ENCODE assay signal across 7 cellular contexts in the genomic region with DNA sequence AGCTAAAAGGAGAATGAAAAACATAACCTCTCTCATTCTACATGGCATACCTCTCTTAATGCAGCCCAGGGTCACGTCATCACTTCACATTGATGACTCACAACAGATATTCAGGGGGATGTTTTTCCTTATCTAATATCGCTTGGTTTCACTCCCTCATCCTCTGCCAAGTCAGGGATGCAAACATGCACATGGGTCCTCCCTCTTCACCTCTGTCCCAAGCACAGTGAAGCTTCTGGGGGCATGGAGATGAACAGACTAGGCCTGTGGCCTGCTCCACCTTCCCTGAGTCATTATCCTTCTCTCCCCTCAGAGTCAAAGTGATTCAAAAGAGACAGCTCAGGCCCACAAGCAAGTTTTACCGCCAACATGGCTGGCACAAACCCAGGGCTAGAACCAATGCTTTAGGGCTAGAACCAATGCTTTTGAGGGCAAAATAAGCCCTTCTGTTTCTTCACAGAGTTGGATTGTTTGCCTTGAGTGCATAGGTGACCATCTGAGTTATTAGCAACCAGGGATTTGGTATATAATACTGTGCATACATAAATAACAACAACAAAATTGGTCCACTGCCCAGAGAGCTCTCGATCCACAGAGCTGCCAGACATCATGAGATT. TPM values are rescaled to one million over a fixed set of nuclear protein-coding genes. Genes with fewer than 3 reads are reported as not detected.
A peak's percentile ranks its signal among the peaks of the same experiment; 100 is the strongest.
DNase-seq lines count a peak whose midpoint lies in the region; ATAC-seq and FAIRE-seq lines count a peak whose summit lies in the region.

No MANE protein-coding gene starts in this region.

- H3K27ac ChIP-seq in stomach smooth muscle (ENCODE audit: low read length) = peak overlapping the region; percentile 94

- H3K4me1 Mint-ChIP-seq in activated T-helper 2 cell treated with anti-CD3 and anti-CD28 coated beads, Interferon-gamma antibody, Interleukin-2, Interleukin-4, amounts not matched to agents 10 μg/mL and 5 μg/mL and 100 μg/mL, durations not matched to agents 14 hours and 24 hours and 36 hours (ENCODE audit: low read depth) = peaks cover 42% of the 10 kb centered on the region
- H3K4me1 Mint-ChIP-seq in immature natural killer cell = peaks cover 48 to 49% of the 10 kb centered on the region in 2 donors

- H3K27ac Mint-ChIP-seq in activated T-helper 2 cell treated with anti-CD3 and anti-CD28 coated beads, Interferon-gamma antibody, Interleukin-2, Interleukin-4, amounts not matched to agents 10 μg/mL and 5 μg/mL and 100 μg/mL, durations not matched to agents 14 hours and 24 hours and 36 hours = peak overlapping the region; percentile 65
- peak overlapping the region; percentile 83 to 97 (median 92) for H3K27ac Mint-ChIP-seq in immature natural killer cell

- peaks cover 16% of the 10 kb centered on the region for H3K36me3 Mint-ChIP-seq in activated T-helper 2 cell treated with anti-CD3 and anti-CD28 coated beads, Interferon-gamma antibody, Interleukin-2, Interleukin-4, amounts not matched to agents 10 μg/mL and 5 μg/mL and 100 μg/mL, durations not matched to agents 14 hours and 24 hours and 36 hours (ENCODE audit: low read depth)
- H3K36me3 Mint-ChIP-seq in immature natural killer cell = no peaks in the 10 kb centered on the region

- no peaks in the 10 kb centered on the region for H3K9me3 ChIP-seq in stomach smooth muscle (ENCODE audit: control insufficient read depth in 2 of 2, low read length in 2 of 2)

- no peak for ATAC-seq in HG03457 (IDR thresholded peaks at IDR 0.05; ENCODE audit: unreplicated experiment)

- H3K9ac ChIP-seq in stomach smooth muscle (ENCODE audit: low read length in 2 of 2) = peak overlapping the region; percentile 28 to 29

- FAIRE-seq in HTR-8/SVneo (lab: Jason Lieb, UNC) = no peak

- H3K4me3 ChIP-seq in stomach smooth muscle (ENCODE audit: low read length in 2 of 2) = peak overlapping the region in 1 of 2 donors; percentile 35

- peaks cover 5% of the 10 kb centered on the region for H3K27me3 Mint-ChIP-seq in activated T-helper 2 cell treated with anti-CD3 and anti-CD28 coated beads, Interferon-gamma antibody, Interleukin-2, Interleukin-4, amounts not matched to agents 10 μg/mL and 5 μg/mL and 100 μg/mL, durations not matched to agents 14 hours and 24 hours and 36 hours (ENCODE audit: low read depth)
- peaks cover 2 to 19% (median 9%) of the 10 kb centered on the region in 3 donors for H3K27me3 Mint-ChIP-seq in immature natural killer cell (ENCODE audit: low read depth in 3 of 3)

- no peak overlapping the region for H3K4me3 Mint-ChIP-seq in activated T-helper 2 cell treated with anti-CD3 and anti-CD28 coated beads, Interferon-gamma antibody, Interleukin-2, Interleukin-4, amounts not matched to agents 10 μg/mL and 5 μg/mL and 100 μg/mL, durations not matched to agents 14 hours and 24 hours and 36 hours (ENCODE audit: low read depth)
- peak overlapping the region; percentile 51 to 75 (median 70) for H3K4me3 Mint-ChIP-seq in immature natural killer cell

- H3K4me1 ChIP-seq in stomach smooth muscle (ENCODE audit: control insufficient read depth, insufficient read depth, low read length) = peaks cover 46% of the 10 kb centered on the region

- intact Hi-C loops in activated T-helper 2 cell treated with anti-CD3 and anti-CD28 coated beads, Interferon-gamma antibody, Interleukin-2, Interleukin-4, amounts not matched to agents 10 μg/mL and 5 μg/mL and 100 μg/mL, durations not matched to agents 14 hours and 24 hours and 36 hours (cut with micrococcal nuclease) = no loop called here

- DNase-seq in HT1080 (ENCODE audit: low read depth) = peak; percentile 86
- no peak for DNase-seq in activated T-helper 2 cell treated with anti-CD3 and anti-CD28 coated beads, Interferon-gamma antibody, Interleukin-2, Interleukin-4, amounts not matched to agents 10 μg/mL and 5 μg/mL and 100 μg/mL, durations not matched to agents 14 hours and 24 hours and 36 hours (ENCODE audit: low spot score)
- no peak for DNase-seq in immature natural killer cell
- DNase-seq in HTR-8/SVneo (ENCODE audit: insufficient read length, low spot score) = no peak
- DNase-seq in NCI-H345 (lab: John Stamatoyannopoulos, UW) = no peak

- H3K9me3 Mint-ChIP-seq in activated T-helper 2 cell treated with anti-CD3 and anti-CD28 coated beads, Interferon-gamma antibody, Interleukin-2, Interleukin-4, amounts not matched to agents 10 μg/mL and 5 μg/mL and 100 μg/mL, durations not matched to agents 14 hours and 24 hours and 36 hours = no peaks in the 10 kb centered on the region
- H3K9me3 Mint-ChIP-seq in immature natural killer cell = no peaks in the 10 kb centered on the region

- no peaks in the 10 kb centered on the region for H3K36me3 ChIP-seq in stomach smooth muscle (ENCODE audit: control insufficient read depth in 2 of 2, insufficient read depth in 2 of 2, low read length in 2 of 2)

- no peaks in the 10 kb centered on the region for H3K27me3 ChIP-seq in stomach smooth muscle (ENCODE audit: control insufficient read depth in 1 of 2, insufficient read depth in 2 of 2, low read length in 2 of 2)

RNA-seq across cellular contexts. Expression of a gene that starts 2.2 kb away (rescaled TPM):
- 881 and 1,822 TPM in 2 replicates for total RNA-seq in HT1080 (2014; rRNA removed; shearing (Covaris generic))
- 575 and 1,242 TPM in 2 replicates for polyA plus RNA-seq in HT1080 (2015; cell fraction: cytosol; rRNA removed)
- polyA plus RNA-seq in HT1080 (2015; cell fraction: nucleus; rRNA removed) = 327 and 398 TPM in 2 replicates
- 827 and 878 TPM in 2 replicates for total RNA-seq in activated T-helper 2 cell treated with anti-CD3 and anti-CD28 coated beads, Interferon-gamma antibody, Interleukin-2, Interleukin-4, amounts not matched to agents 10 μg/mL and 5 μg/mL and 100 μg/mL, durations not matched to agents 14 hours and 24 hours and 36 hours
- 100 to 1,000 TPM; 139 to 321 (median 313) TPM for polyA plus RNA-seq in immature natural killer cell

RNA-seq across cellular contexts. Expression of a gene that starts 16.9 kb away (rescaled TPM):
- total RNA-seq in HT1080 (2014; rRNA removed; shearing (Covaris generic)) = not detected in 2 replicates
- polyA plus RNA-seq in HT1080 (2015; cell fraction: cytosol; rRNA removed) = not detected in 2 replicates
- polyA plus RNA-seq in HT1080 (2015; cell fraction: nucleus; rRNA removed) = not detected in 2 replicates
- total RNA-seq in activated T-helper 2 cell treated with anti-CD3 and anti-CD28 coated beads, Interferon-gamma antibody, Interleukin-2, Interleukin-4, amounts not matched to agents 10 μg/mL and 5 μg/mL and 100 μg/mL, durations not matched to agents 14 hours and 24 hours and 36 hours = 7.5 and 7.9 TPM in 2 replicates
- not detected for polyA plus RNA-seq in immature natural killer cell

RNA-seq across cellular contexts. Expression of a gene that starts 19.4 kb away (rescaled TPM):
- total RNA-seq in HT1080 (2014; rRNA removed; shearing (Covaris generic)) = 533 and 612 TPM in 2 replicates
- 140 and 217 TPM in 2 replicates for polyA plus RNA-seq in HT1080 (2015; cell fraction: cytosol; rRNA removed)
- 61.9 and 63.0 TPM in 2 replicates for polyA plus RNA-seq in HT1080 (2015; cell fraction: nucleus; rRNA removed)
- total RNA-seq in activated T-helper 2 cell treated with anti-CD3 and anti-CD28 coated beads, Interferon-gamma antibody, Interleukin-2, Interleukin-4, amounts not matched to agents 10 μg/mL and 5 μg/mL and 100 μg/mL, durations not matched to agents 14 hours and 24 hours and 36 hours = 181 and 184 TPM in 2 replicates
- polyA plus RNA-seq in immature natural killer cell = 1 to 10 TPM in 2 of 3 donors, not detected in 1; 1.4 to 2.5 TPM

RNA-seq across cellular contexts. Expression of a gene that starts 26.3 kb away (rescaled TPM):
- total RNA-seq in HT1080 (2014; rRNA removed; shearing (Covaris generic)) = not detected in 2 replicates
- not detected in 2 replicates for polyA plus RNA-seq in HT1080 (2015; cell fraction: cytosol; rRNA removed)
- polyA plus RNA-seq in HT1080 (2015; cell fraction: nucleus; rRNA removed) = not detected in 2 replicates
- total RNA-seq in activated T-helper 2 cell treated with anti-CD3 and anti-CD28 coated beads, Interferon-gamma antibody, Interleukin-2, Interleukin-4, amounts not matched to agents 10 μg/mL and 5 μg/mL and 100 μg/mL, durations not matched to agents 14 hours and 24 hours and 36 hours = not detected in 2 replicates
- polyA plus RNA-seq in immature natural killer cell = not detected

RNA-seq across cellular contexts. Expression of a gene that starts 32.3 kb away (rescaled TPM):
- not detected in 2 replicates for total RNA-seq in HT1080 (2014; rRNA removed; shearing (Covaris generic))
- polyA plus RNA-seq in HT1080 (2015; cell fraction: cytosol; rRNA removed) = 0.50 TPM in 1 of 2 replicates, not detected in the other
- polyA plus RNA-seq in HT1080 (2015; cell fraction: nucleus; rRNA removed) = not detected in 2 replicates
- 7.6 and 8.3 TPM in 2 replicates for total RNA-seq in activated T-helper 2 cell treated with anti-CD3 and anti-CD28 coated beads, Interferon-gamma antibody, Interleukin-2, Interleukin-4, amounts not matched to agents 10 μg/mL and 5 μg/mL and 100 μg/mL, durations not matched to agents 14 hours and 24 hours and 36 hours
- polyA plus RNA-seq in immature natural killer cell = not detected
